Comparison of ENCODE assay signal across 8 cellular contexts in genomic region chrX:119512145-119512800, GRCh38. TPM values are rescaled to one million over a fixed set of nuclear protein-coding genes. Genes with fewer than 3 reads are reported as not detected.
A peak's percentile ranks its signal among the peaks of the same experiment; 100 is the strongest.
DNase-seq lines count a peak whose midpoint lies in the region; ATAC-seq and TF ChIP-seq lines count a peak whose summit lies in the region.

No MANE protein-coding gene starts in this region.

- ATAC-seq in psoas muscle: peak; percentile 82 to 93 (median 90)

- no peaks in the 10 kb centered on the region for H3K9me3 Mint-ChIP-seq in activated CD4-positive, alpha-beta T cell treated with anti-CD3 and anti-CD28 coated beads, Interleukin-2, amount 10 ng/mL, durations not matched to agents 24 days and 14 days
- H3K9me3 Mint-ChIP-seq in activated CD4-positive, alpha-beta memory T cell treated with anti-CD3 and anti-CD28 coated beads for 36 hours: no peaks in the 10 kb centered on the region

- CTCF ChIA-PET in HEK293T (lab: Yijun Ruan, JAX): interaction anchor here (0.5 to 1.5 kb wide), 22 partner anchors 9 to 233 kb away, joined by 3 to 10 read pairs (median 4); no protein-coding TSS in a partner anchor
- CTCF ChIA-PET in activated CD4-positive, alpha-beta memory T cell treated with anti-CD3 and anti-CD28 coated beads for 36 hours (lab: Charles Lee): interaction anchor here (0.6 to 1.6 kb wide), 6 partner anchors 9 to 242 kb away, joined by 3 to 9 read pairs (median 4); no protein-coding TSS in a partner anchor

- H3K36me3 ChIP-seq in cardiac muscle cell: no peaks in the 10 kb centered on the region
- H3K36me3 ChIP-seq in psoas muscle (ENCODE audit: insufficient read depth in 1 of 2, low read depth in 1 of 2): no peaks in the 10 kb centered on the region

- no peak overlapping the region for H3K4me3 Mint-ChIP-seq in activated CD4-positive, alpha-beta T cell treated with anti-CD3 and anti-CD28 coated beads, Interleukin-2, amount 10 ng/mL, durations not matched to agents 24 days and 14 days
- H3K4me3 Mint-ChIP-seq in activated CD4-positive, alpha-beta memory T cell treated with anti-CD3 and anti-CD28 coated beads for 36 hours: no peak overlapping the region

- H3K9me3 ChIP-seq in cardiac muscle cell (ENCODE audit: low read depth): no peaks in the 10 kb centered on the region
- no peaks in the 10 kb centered on the region for H3K9me3 ChIP-seq in psoas muscle

- intact Hi-C loops in activated CD4-positive, alpha-beta T cell treated with anti-CD3 and anti-CD28 coated beads, Interleukin-2, amount 10 ng/mL, durations not matched to agents 24 days and 14 days (cut with micrococcal nuclease): loop anchor here (10.0 kb wide), 2 partner anchors 63 to 613 kb away; partner anchors contain the start of gene UBE2A
- intact Hi-C loops in activated CD4-positive, alpha-beta memory T cell treated with anti-CD3 and anti-CD28 coated beads for 36 hours (cut with micrococcal nuclease): loop anchor here (1.0 to 10.0 kb wide), 2 partner anchors 24 to 243 kb away; partner anchors contain the start of gene SOWAHD
- intact Hi-C loops in psoas muscle (cut with DNase I): loop anchor here (10.0 kb wide), 3 partner anchors 93 to 243 kb away; partner anchors contain the start of genes NKRF (in 1 of the 2) and SOWAHD (in 1 of the 2)

- no peaks in the 10 kb centered on the region for H3K36me3 Mint-ChIP-seq in activated CD4-positive, alpha-beta T cell treated with anti-CD3 and anti-CD28 coated beads, Interleukin-2, amount 10 ng/mL, durations not matched to agents 24 days and 14 days (ENCODE audit: low read depth)
- no peaks in the 10 kb centered on the region for H3K36me3 Mint-ChIP-seq in activated CD4-positive, alpha-beta memory T cell treated with anti-CD3 and anti-CD28 coated beads for 36 hours

- WGBS in psoas muscle, 3 donors: 26 to 41% (median 36%) methylated on average over 14 of the region's 14 CpGs

- H3K27me3 Mint-ChIP-seq in activated CD4-positive, alpha-beta T cell treated with anti-CD3 and anti-CD28 coated beads, Interleukin-2, amount 10 ng/mL, durations not matched to agents 24 days and 14 days: no peaks in the 10 kb centered on the region
- H3K27me3 Mint-ChIP-seq in activated CD4-positive, alpha-beta memory T cell treated with anti-CD3 and anti-CD28 coated beads for 36 hours: no peaks in the 10 kb centered on the region

- peaks cover 3% of the 10 kb centered on the region for H3K4me1 Mint-ChIP-seq in activated CD4-positive, alpha-beta T cell treated with anti-CD3 and anti-CD28 coated beads, Interleukin-2, amount 10 ng/mL, durations not matched to agents 24 days and 14 days
- H3K4me1 Mint-ChIP-seq in activated CD4-positive, alpha-beta memory T cell treated with anti-CD3 and anti-CD28 coated beads for 36 hours (ENCODE audit: low read depth): peaks cover 2% of the 10 kb centered on the region

- POLR2A ChIA-PET in HEK293T (lab: Yijun Ruan, JAX): interaction anchor here (0.8 to 1.5 kb wide), 3 partner anchors 23 to 44 kb away, joined by 3 to 7 read pairs (median 3); partner anchors contain the start of gene SLC25A5
- POLR2A ChIA-PET in activated CD4-positive, alpha-beta memory T cell treated with anti-CD3 and anti-CD28 coated beads for 36 hours (lab: Charles Lee): interaction anchor here (0.6 kb wide), 1 partner anchor 306 kb away, joined by 3 read pairs; no protein-coding TSS in a partner anchor

- H3K4me1 ChIP-seq in cardiac muscle cell (ENCODE audit: low read depth) (no peaks in the 10 kb centered on the region), psoas muscle (no peaks in the 10 kb centered on the region)

- H3K27ac Mint-ChIP-seq in activated CD4-positive, alpha-beta T cell treated with anti-CD3 and anti-CD28 coated beads, Interleukin-2, amount 10 ng/mL, durations not matched to agents 24 days and 14 days: no peak overlapping the region
- H3K27ac Mint-ChIP-seq in activated CD4-positive, alpha-beta memory T cell treated with anti-CD3 and anti-CD28 coated beads for 36 hours: no peak overlapping the region

- H3K27ac ChIP-seq in cardiac muscle cell: no peak overlapping the region
- no peak overlapping the region for H3K27ac ChIP-seq in psoas muscle

- H3K27me3 ChIP-seq in cardiac muscle cell (no peaks in the 10 kb centered on the region), psoas muscle (ENCODE audit: insufficient read depth in 3 of 3, low read length in 2 of 3) (no peaks in the 10 kb centered on the region)

- peak; percentile 60 for DNase-seq in activated CD4-positive, alpha-beta T cell treated with anti-CD3 and anti-CD28 coated beads, Interleukin-2, amount 10 ng/mL, durations not matched to agents 24 days and 14 days
- DNase-seq in activated CD4-positive, alpha-beta T cell treated with anti-CD3 and anti-CD28 coated beads for 4 hours: no peak
- DNase-seq in HEK293T (ENCODE audit: extremely low spot score): peak; percentile 89
- DNase-seq in NCI-H2171 treated with DMSO at 0.1 percent for 48 hours (lab: John Stamatoyannopoulos, UW): peak; percentile 23
- DNase-seq in activated CD4-positive, alpha-beta memory T cell treated with anti-CD3 and anti-CD28 coated beads for 36 hours: peak; percentile 29
- peak; percentile 74 to 81 for DNase-seq in cardiac muscle cell (ENCODE audit: low read depth in 1 of 2, low spot score in 1 of 2)
- DNase-seq in psoas muscle: peak; percentile 23 to 58
- DNase-seq in cortex of kidney (lab: John Stamatoyannopoulos, UW): no peak

- H3K4me3 ChIP-seq in cardiac muscle cell (no peak overlapping the region), psoas muscle (no peak overlapping the region)

- TF ChIP-seq CTCF in cardiac muscle cell (IDR thresholded peaks at IDR 0.05; ENCODE audit: low read depth, low read length) (peak; percentile 65), psoas muscle (IDR thresholded peaks at IDR 0.05) (peak; percentile 57)

TF ChIP-seq in HEK293T, 16 proteins besides CTCF, POLR2A, EP300 and RAD21:
- no peak for TF ChIP-seq FOXM1 (IDR thresholded peaks at IDR 0.05; ENCODE audit: borderline replicate concordance)
- no peak for TF ChIP-seq CTBP1 (IDR thresholded peaks at IDR 0.05; ENCODE audit: borderline replicate concordance)
- TF ChIP-seq ELF4 (IDR thresholded peaks at IDR 0.05): no peak
- TF ChIP-seq PKNOX1 (IDR thresholded peaks at IDR 0.05): no peak
- TF ChIP-seq SUZ12 (IDR thresholded peaks at IDR 0.05): no peak

RNA-seq across cellular contexts. Expression of gene SLC25A5, which starts 44.0 kb away (rescaled TPM):
- total RNA-seq in activated CD4-positive, alpha-beta T cell treated with anti-CD3 and anti-CD28 coated beads, Interleukin-2, amount 10 ng/mL, durations not matched to agents 24 days and 14 days: 532 and 544 TPM in 2 replicates
- total RNA-seq in activated CD4-positive, alpha-beta memory T cell treated with anti-CD3 and anti-CD28 coated beads for 36 hours: 100 to 1,000 TPM; 627 to 652 TPM
- total RNA-seq in cardiac muscle cell (373 and 552 TPM in 2 replicates), psoas muscle (100 to 1,000 TPM in 1 of 4 donors, 10 to 100 TPM in 3; 48.1 to 116 (median 59.6) TPM)
- polyA plus RNA-seq in cardiac muscle cell (501 and 563 TPM in 2 replicates), psoas muscle (100 to 1,000 TPM in 1 of 3 donors, 10 to 100 TPM in 2; 29.1 to 304 (median 73.8) TPM)

RNA-seq across cellular contexts. Expression of gene STEEP1, which starts 52.9 kb away (rescaled TPM):
- 24.4 and 25.4 TPM in 2 replicates for total RNA-seq in activated CD4-positive, alpha-beta T cell treated with anti-CD3 and anti-CD28 coated beads, Interleukin-2, amount 10 ng/mL, durations not matched to agents 24 days and 14 days
- total RNA-seq in activated CD4-positive, alpha-beta memory T cell treated with anti-CD3 and anti-CD28 coated beads for 36 hours: 10 to 100 TPM; 20.4 to 21.0 TPM
- 36.3 and 42.6 TPM in 2 replicates for total RNA-seq in cardiac muscle cell
- 11.2 and 15.8 TPM in 2 replicates for polyA plus RNA-seq in cardiac muscle cell
- 10 to 100 TPM in 2 of 4 donors, 1 to 10 TPM in 2; 8.1 to 15.4 (median 11.3) TPM for total RNA-seq in psoas muscle
- polyA plus RNA-seq in psoas muscle: 10 to 100 TPM in 2 of 3 donors, 1 to 10 TPM in 1; 8.0 to 14.7 (median 13.4) TPM

Comparison
In these comparisons a context has a peak if more than half of its experiments do, and no peak if none do; other contexts are left out.
1. DNase-seq: peak in activated CD4-positive, alpha-beta T cell treated with anti-CD3 and anti-CD28 coated beads, Interleukin-2, amount 10 ng/mL, durations not matched to agents 24 days and 14 days (single experiment), HEK293T (single experiment), NCI-H2171 treated with DMSO at 0.1 percent for 48 hours (single experiment), activated CD4-positive, alpha-beta memory T cell treated with anti-CD3 and anti-CD28 coated beads for 36 hours (single experiment), cardiac muscle cell (2 of 2) and psoas muscle (2 of 2); none in activated CD4-positive, alpha-beta T cell treated with anti-CD3 and anti-CD28 coated beads for 4 hours (0 of 2) and cortex of kidney (single experiment).